ENCODE assay signal across 2 cellular contexts in genomic region chr2:27273123-27273522, GRCh38.
TF ChIP-seq lines count a peak whose summit lies in the region.

No MANE protein-coding gene starts in this region.

TF ChIP-seq in WTC11, 78 proteins besides CTCF, POLR2A, EP300 and RAD21:
- TF ChIP-seq TEAD1 (CRISPR knock-in tag; IDR thresholded peaks at IDR 0.05) (no peak), ZBTB43 (CRISPR knock-in tag; IDR thresholded peaks at IDR 0.05) (no peak), JUN (CRISPR knock-in tag; IDR thresholded peaks at IDR 0.05) (no peak), ETV6 (CRISPR knock-in tag; IDR thresholded peaks at IDR 0.05) (no peak), ZMAT4 (CRISPR knock-in tag; IDR thresholded peaks at IDR 0.05) (no peak), PRRX2 (CRISPR knock-in tag; IDR thresholded peaks at IDR 0.05) (no peak), PRDM15 (CRISPR knock-in tag; IDR thresholded peaks at IDR 0.05) (no peak), EMX1 (CRISPR knock-in tag; IDR thresholded peaks at IDR 0.05) (no peak), PREB (CRISPR knock-in tag; IDR thresholded peaks at IDR 0.05; ENCODE audit: borderline replicate concordance) (no peak), TCF7 (CRISPR knock-in tag; IDR thresholded peaks at IDR 0.05; ENCODE audit: low read depth) (no peak), ZNF138 (CRISPR knock-in tag; conservative IDR thresholded peaks at IDR 0.05) (no peak), OVOL2 (CRISPR knock-in tag; IDR thresholded peaks at IDR 0.05; ENCODE audit: borderline replicate concordance) (no peak)

TF ChIP-seq in H1, 55 proteins besides CTCF, POLR2A, EP300 and RAD21:
- TF ChIP-seq HDAC6 (IDR thresholded peaks at IDR 0.05; ENCODE audit: low read depth, low read length): no peak
- TF ChIP-seq EZH2 (IDR thresholded peaks at IDR 0.05; ENCODE audit: low read depth, low read length, severe bottlenecking): no peak
- no peak for TF ChIP-seq NANOG (IDR thresholded peaks at IDR 0.05; ENCODE audit: insufficient read depth, low read depth, low read length, poor library complexity, severe bottlenecking)
- no peak for TF ChIP-seq CBX8 (IDR thresholded peaks at IDR 0.05; ENCODE audit: borderline replicate concordance, low read depth, low read length)
- TF ChIP-seq CBX5 (IDR thresholded peaks at IDR 0.05; ENCODE audit: low read depth, low read length): no peak
- no peak for TF ChIP-seq ASH2L (IDR thresholded peaks at IDR 0.05; ENCODE audit: low read length)
- no peak for TF ChIP-seq CHD2 (IDR thresholded peaks at IDR 0.05; ENCODE audit: low read length)
